In the genomic region with DNA sequence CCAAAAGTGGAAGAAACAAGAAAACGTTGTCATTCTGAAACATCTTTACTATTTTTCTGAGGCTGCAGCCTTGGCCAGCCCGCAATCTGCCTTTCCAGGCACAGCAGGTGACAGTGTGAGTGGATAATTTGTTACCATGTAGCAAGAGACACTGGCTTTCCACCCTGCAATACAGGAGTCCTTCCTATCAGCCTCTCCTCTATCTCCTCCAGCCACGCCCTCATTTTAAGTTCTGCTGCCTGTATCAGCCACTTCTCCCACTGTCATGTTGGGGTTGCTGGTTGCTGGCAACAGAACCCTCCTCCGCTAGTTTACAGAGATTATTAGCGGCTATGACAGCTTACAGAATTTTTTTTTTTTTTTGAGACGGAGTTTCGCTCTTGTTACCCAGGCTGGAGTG, we compare ENCODE assay signal across 22 cellular contexts. TPM values are rescaled to one million over a fixed set of nuclear protein-coding genes. Genes with fewer than 3 reads are reported as not detected.
"Had no signal": no experiment of that assay in that cellular context is flagged by ENCODE, and none has a peak within 500 bp of the region (broad histone marks: within the 10 kb centered on the region; RNA-seq: fewer than 3 reads in every experiment).

No MANE protein-coding gene starts in this region.

- H3K4me1 ChIP-seq: foreskin keratinocyte, psoas muscle, suprapubic skin, upper lobe of left lung had no signal

- ATAC-seq: foreskin keratinocyte; psoas muscle; sciatic nerve; stimulated activated naive CD8-positive, alpha-beta T cell treated with anti-CD3 and anti-CD28 coated beads, Interleukin-15, Interleukin-2, amounts not matched to agents 100 U/mL and 50 U/mL, for 24 hours had no signal

- H3K9me3 ChIP-seq: psoas muscle, suprapubic skin, upper lobe of left lung had no signal

- H3K36me3 ChIP-seq: brain microvascular endothelial cell, suprapubic skin, upper lobe of left lung had no signal

- H3K4me3 Mint-ChIP-seq: activated CD4-positive, alpha-beta T cell treated with anti-CD3 and anti-CD28 coated beads, Interleukin-2, amount 10 ng/mL, durations not matched to agents 7 days and 5 days; activated naive CD8-positive, alpha-beta T cell treated with anti-CD3 and anti-CD28 coated beads, Interleukin-2, amount 10 ng/mL, durations not matched to agents 7 days and 5 days; central memory CD8-positive, alpha-beta T cell; mesothelial cell of epicardium had no signal

- H3K27me3 ChIP-seq: foreskin keratinocyte, suprapubic skin, upper lobe of left lung had no signal

- H3K27ac ChIP-seq: brain microvascular endothelial cell, foreskin keratinocyte, psoas muscle, suprapubic skin, upper lobe of left lung had no signal

- H3K4me1 Mint-ChIP-seq: central memory CD8-positive, alpha-beta T cell; mesothelial cell of epicardium had no signal

- H3K36me3 Mint-ChIP-seq: activated naive CD8-positive, alpha-beta T cell treated with anti-CD3 and anti-CD28 coated beads, Interleukin-2, amount 10 ng/mL, durations not matched to agents 7 days and 5 days; mesothelial cell of epicardium had no signal

- DNase-seq: activated CD4-positive, alpha-beta T cell treated with anti-CD3 and anti-CD28 coated beads, Interleukin-2, amount 10 ng/mL, durations not matched to agents 7 days and 5 days; activated CD4-positive, CD25-positive, alpha-beta regulatory T cell; activated naive CD4-positive, alpha-beta T cell; activated naive CD8-positive, alpha-beta T cell treated with anti-CD3 and anti-CD28 coated beads, Interleukin-2, amount 10 ng/mL, durations not matched to agents 7 days and 5 days; activated T-cell treated with anti-CD3 and anti-CD28 coated beads for 4 hours; anterior cingulate cortex; brain microvascular endothelial cell; cortex of kidney; effector CD8-positive, alpha-beta T cell; foreskin keratinocyte; glutamatergic neuron; kidney glomerular epithelial cell; stimulated activated naive CD8-positive, alpha-beta T cell treated with anti-CD3 and anti-CD28 coated beads, Interleukin-15, Interleukin-2, amounts not matched to agents 100 U/mL and 50 U/mL, for 24 hours; upper lobe of left lung had no signal

- H3K27ac Mint-ChIP-seq: activated CD4-positive, alpha-beta T cell treated with anti-CD3 and anti-CD28 coated beads, Interleukin-2, amount 10 ng/mL, durations not matched to agents 7 days and 5 days; activated naive CD8-positive, alpha-beta T cell treated with anti-CD3 and anti-CD28 coated beads, Interleukin-2, amount 10 ng/mL, durations not matched to agents 7 days and 5 days; mesothelial cell of epicardium had no signal

- H3K9me3 Mint-ChIP-seq: activated CD4-positive, alpha-beta T cell treated with anti-CD3 and anti-CD28 coated beads, Interleukin-2, amount 10 ng/mL, durations not matched to agents 7 days and 5 days; activated naive CD8-positive, alpha-beta T cell treated with anti-CD3 and anti-CD28 coated beads, Interleukin-2, amount 10 ng/mL, durations not matched to agents 7 days and 5 days; central memory CD8-positive, alpha-beta T cell; mesothelial cell of epicardium had no signal

- H3K4me3 ChIP-seq: lung, psoas muscle, suprapubic skin, upper lobe of left lung had no signal

RNA-seq across cellular contexts. Expression of gene LGALS7, which starts 7.7 kb away (rescaled TPM):
- total RNA-seq: activated CD4-positive, alpha-beta T cell treated with anti-CD3 and anti-CD28 coated beads, Interleukin-2, amount 10 ng/mL, durations not matched to agents 7 days and 5 days; activated naive CD8-positive, alpha-beta T cell treated with anti-CD3 and anti-CD28 coated beads, Interleukin-2, amount 10 ng/mL, durations not matched to agents 7 days and 5 days; mesothelial cell of epicardium; omental fat pad; psoas muscle; sciatic nerve; upper lobe of left lung had no signal
- polyA plus RNA-seq: neural cell, psoas muscle had no signal

RNA-seq across cellular contexts. Expression of gene LGALS7B, which starts 7.9 kb away (rescaled TPM):
- total RNA-seq: activated CD4-positive, alpha-beta T cell treated with anti-CD3 and anti-CD28 coated beads, Interleukin-2, amount 10 ng/mL, durations not matched to agents 7 days and 5 days; activated naive CD8-positive, alpha-beta T cell treated with anti-CD3 and anti-CD28 coated beads, Interleukin-2, amount 10 ng/mL, durations not matched to agents 7 days and 5 days; mesothelial cell of epicardium; omental fat pad; psoas muscle; sciatic nerve had no signal
- polyA plus RNA-seq: neural cell had no signal

RNA-seq across cellular contexts. Expression of gene LGALS4, which starts 31.7 kb away (rescaled TPM):
- total RNA-seq: foreskin keratinocyte had no signal

RNA-seq across cellular contexts. Expression of gene CAPN12, which starts 36.8 kb away (rescaled TPM):
- polyA plus RNA-seq: neural cell had no signal
